Comparison of ENCODE assay signal across 18 cellular contexts in genomic region chr13:41513600-41513999, GRCh38. TPM values are rescaled to one million over a fixed set of nuclear protein-coding genes. Genes with fewer than 3 reads are reported as not detected.
DNase-seq lines count a peak whose midpoint lies in the region; ATAC-seq and TF ChIP-seq lines count a peak whose summit lies in the region.
"Had no signal": no experiment of that assay in that cellular context is flagged by ENCODE, and none has a peak within 500 bp of the region (broad histone marks: within the 10 kb centered on the region; RNA-seq: fewer than 3 reads in every experiment).

No MANE protein-coding gene starts in this region.

- no peaks in the 10 kb centered on the region for H4K20me1 ChIP-seq in OCI-LY7 (ENCODE audit: insufficient read depth, low read length)
- H4K20me1 ChIP-seq: BLaER1 treated with 17β-estradiol and CSF1 and Interleukin-3, amounts not matched to agents 10 nM and 100 nM had no signal

- no peak overlapping the region for H3K4me3 ChIP-seq in right atrium auricular region
- H3K4me3 ChIP-seq in heart left ventricle: no peak overlapping the region
- H3K4me3 ChIP-seq in OCI-LY7 (ENCODE audit: low read depth, low read length, poor library complexity, severe bottlenecking): no peak overlapping the region
- H3K4me3 ChIP-seq: A549; BLaER1 treated with 17β-estradiol and CSF1 and Interleukin-3, amounts not matched to agents 10 nM and 100 nM; GM23338 had no signal

- no peaks in the 10 kb centered on the region for H3K4me1 ChIP-seq in right atrium auricular region
- H3K4me1 ChIP-seq in heart left ventricle: no peaks in the 10 kb centered on the region
- H3K4me1 ChIP-seq in OCI-LY7 (ENCODE audit: insufficient read depth, low read length, poor library complexity, severe bottlenecking): peaks cover 34% of the 10 kb centered on the region
- H3K4me1 ChIP-seq: A549; BLaER1 treated with 17β-estradiol and CSF1 and Interleukin-3, amounts not matched to agents 10 nM and 100 nM had no signal

- H3K36me3 Mint-ChIP-seq in neural crest cell (ENCODE audit: low read depth): no peaks in the 10 kb centered on the region
- H3K36me3 Mint-ChIP-seq in stimulated activated effector memory CD8-positive, alpha-beta T cell treated with anti-CD3 and anti-CD28 coated beads, Interleukin-12 subunit alpha, Interleukin-12 subunit beta, amount 100 ng/mL, for 72 hours: no peaks in the 10 kb centered on the region
- H3K36me3 Mint-ChIP-seq: CD8-positive, alpha-beta T cell; IgD-negative memory B cell had no signal

- peaks cover 8% of the 10 kb centered on the region for H3K9me3 Mint-ChIP-seq in neural crest cell
- H3K9me3 Mint-ChIP-seq in stimulated activated effector memory CD8-positive, alpha-beta T cell treated with anti-CD3 and anti-CD28 coated beads, Interleukin-12 subunit alpha, Interleukin-12 subunit beta, amount 100 ng/mL, for 72 hours: no peaks in the 10 kb centered on the region
- H3K9me3 Mint-ChIP-seq: CD8-positive, alpha-beta T cell; IgD-negative memory B cell had no signal

- no peaks in the 10 kb centered on the region for H3K79me2 ChIP-seq in OCI-LY7 (ENCODE audit: insufficient read depth, low read depth, low read length)

- H3K9me2 ChIP-seq in OCI-LY7 (ENCODE audit: insufficient read depth, low read length): no peaks in the 10 kb centered on the region

- H3K9me3 ChIP-seq in right atrium auricular region (no peaks in the 10 kb centered on the region), heart left ventricle (no peaks in the 10 kb centered on the region), OCI-LY7 (ENCODE audit: low read length) (no peaks in the 10 kb centered on the region)
- H3K9me3 ChIP-seq: A549 had no signal

- H3K27ac Mint-ChIP-seq in neural crest cell (ENCODE audit: unreplicated experiment): peak overlapping the region; percentile 46
- H3K27ac Mint-ChIP-seq in stimulated activated effector memory CD8-positive, alpha-beta T cell treated with anti-CD3 and anti-CD28 coated beads, Interleukin-12 subunit alpha, Interleukin-12 subunit beta, amount 100 ng/mL, for 72 hours: peak overlapping the region; percentile 27
- H3K27ac Mint-ChIP-seq: CD8-positive, alpha-beta T cell; GM23338; IgD-negative memory B cell had no signal

- TF ChIP-seq CTCF in right atrium auricular region (IDR thresholded peaks at IDR 0.05) (no peak), heart left ventricle (IDR thresholded peaks at IDR 0.05) (no peak), OCI-LY7 (conservative IDR thresholded peaks at IDR 0.05; ENCODE audit: low read length) (no peak), neural crest cell (conservative IDR thresholded peaks at IDR 0.05) (no peak)

- peak; percentile 30 for DNase-seq in right atrium auricular region (ENCODE audit: low spot score)
- no peak for DNase-seq in heart left ventricle
- DNase-seq in OCI-LY7 (ENCODE audit: low spot score): no peak
- DNase-seq in neural crest cell (ENCODE audit: low read depth, low spot score): no peak
- no peak for DNase-seq in stimulated activated effector memory CD8-positive, alpha-beta T cell treated with anti-CD3 and anti-CD28 coated beads, Interleukin-12 subunit alpha, Interleukin-12 subunit beta, amount 100 ng/mL, for 72 hours (ENCODE audit: low spot score in 2 of 2)
- DNase-seq in AG08395 (ENCODE audit: low spot score): no peak
- no peak for DNase-seq in A172 (ENCODE audit: low spot score)
- DNase-seq: Calu3; CD8-positive, alpha-beta T cell; DMS79 treated with DMSO at 0.1 percent for 48 hours; GF-D8; HCEC 1CT; KBM-7 had no signal

- no peaks in the 10 kb centered on the region for H3K27me3 Mint-ChIP-seq in neural crest cell (ENCODE audit: low read depth)

- no peaks in the 10 kb centered on the region for H3K36me3 ChIP-seq in right atrium auricular region
- no peaks in the 10 kb centered on the region for H3K36me3 ChIP-seq in heart left ventricle
- H3K36me3 ChIP-seq in OCI-LY7 (ENCODE audit: insufficient read depth, low read length): no peaks in the 10 kb centered on the region
- H3K36me3 ChIP-seq: BLaER1 treated with 17β-estradiol and CSF1 and Interleukin-3, amounts not matched to agents 10 nM and 100 nM had no signal

- ATAC-seq in heart left ventricle (no peak), GM18498 (IDR thresholded peaks at IDR 0.05; ENCODE audit: unreplicated experiment) (no peak)
- ATAC-seq in stimulated activated effector memory CD8-positive, alpha-beta T cell treated with anti-CD3 and anti-CD28 coated beads, Interleukin-12 subunit alpha, Interleukin-12 subunit beta, amount 100 ng/mL, for 72 hours: no peak
- ATAC-seq: A549; CD8-positive, alpha-beta T cell; GM23338 had no signal

- peaks cover 8% of the 10 kb centered on the region for H3K4me1 Mint-ChIP-seq in neural crest cell
- H3K4me1 Mint-ChIP-seq in stimulated activated effector memory CD8-positive, alpha-beta T cell treated with anti-CD3 and anti-CD28 coated beads, Interleukin-12 subunit alpha, Interleukin-12 subunit beta, amount 100 ng/mL, for 72 hours: no peaks in the 10 kb centered on the region
- H3K4me1 Mint-ChIP-seq: GM23338 had no signal

- POLR2A ChIA-PET in OCI-LY7 (lab: Charles Lee): interaction anchor here (1.0 to 1.3 kb wide), 2 partner anchors 9 kb away, joined by 4 to 5 read pairs; no protein-coding TSS in a partner anchor

- peak overlapping the region; percentile 60; the same call in 1 of the 2 replicates for H2AFZ ChIP-seq in OCI-LY7 (ENCODE audit: low read length)

- TF ChIP-seq POLR2A in heart left ventricle (IDR thresholded peaks at IDR 0.05): no peak

- H3K4me3 Mint-ChIP-seq in neural crest cell: no peak overlapping the region
- H3K4me3 Mint-ChIP-seq in stimulated activated effector memory CD8-positive, alpha-beta T cell treated with anti-CD3 and anti-CD28 coated beads, Interleukin-12 subunit alpha, Interleukin-12 subunit beta, amount 100 ng/mL, for 72 hours: no peak overlapping the region
- H3K4me3 Mint-ChIP-seq: CD8-positive, alpha-beta T cell; GM23338; IgD-negative memory B cell had no signal

- CTCF ChIA-PET in OCI-LY7 (lab: Charles Lee; ENCODE audit: unreplicated experiment): no interaction called here

- no TSS peak for BruUV-seq in OCI-LY7 (replicated peaks; lab: Mats Ljungman, UMichigan)

- no peak overlapping the region for H3K4me2 ChIP-seq in OCI-LY7 (ENCODE audit: low read length)
- H3K4me2 ChIP-seq: A549; BLaER1 treated with 17β-estradiol and CSF1 and Interleukin-3, amounts not matched to agents 10 nM and 100 nM; GM23338 had no signal

- H3K27me3 ChIP-seq in right atrium auricular region (no peaks in the 10 kb centered on the region), heart left ventricle (no peaks in the 10 kb centered on the region)
- H3K27me3 ChIP-seq: BLaER1 treated with 17β-estradiol and CSF1 and Interleukin-3, amounts not matched to agents 10 nM and 100 nM had no signal

- no peak overlapping the region for H3K27ac ChIP-seq in right atrium auricular region
- H3K27ac ChIP-seq in heart left ventricle: no peak overlapping the region
- peak overlapping the region; percentile 59 for H3K27ac ChIP-seq in OCI-LY7 (ENCODE audit: low read depth, low read length, poor library complexity, severe bottlenecking)
- H3K27ac ChIP-seq: A549; BLaER1 treated with 17β-estradiol and CSF1 and Interleukin-3, amounts not matched to agents 10 nM and 100 nM had no signal

- intact Hi-C loops in heart left ventricle (cut with DNase I) (no loop called here), OCI-LY7 (cut with micrococcal nuclease; ENCODE audit: unreplicated experiment) (no loop called here)

- WGBS in heart left ventricle, 4 donors: 94 to 97% (median 95%) methylated on average over 10 to 11 of the region's 11 CpGs

RNA-seq across cellular contexts. Expression of gene RGCC, which starts 56.2 kb away (rescaled TPM):
- total RNA-seq in right atrium auricular region (10 to 100 TPM; 53.9 to 94.8 TPM), heart left ventricle (100 to 1,000 TPM in 2 of 9 donors, 10 to 100 TPM in 7; 22.9 to 228 (median 45.9) TPM), OCI-LY7 (2022) (89.5 and 101 TPM in 2 replicates), neural crest cell (1.7 and 2.0 TPM in 2 replicates)
- 10 to 100 TPM; 48.9 to 57.7 TPM for polyA plus RNA-seq in heart left ventricle
- total RNA-seq in OCI-LY7 (2014; rRNA removed; shearing (Covaris generic)): 219 and 274 TPM in 2 replicates
- not detected in 2 replicates for total RNA-seq in A172 (2014; rRNA removed; shearing (Covaris generic))
